8 cellular contexts compared by ENCODE assay signal in the genomic region with DNA sequence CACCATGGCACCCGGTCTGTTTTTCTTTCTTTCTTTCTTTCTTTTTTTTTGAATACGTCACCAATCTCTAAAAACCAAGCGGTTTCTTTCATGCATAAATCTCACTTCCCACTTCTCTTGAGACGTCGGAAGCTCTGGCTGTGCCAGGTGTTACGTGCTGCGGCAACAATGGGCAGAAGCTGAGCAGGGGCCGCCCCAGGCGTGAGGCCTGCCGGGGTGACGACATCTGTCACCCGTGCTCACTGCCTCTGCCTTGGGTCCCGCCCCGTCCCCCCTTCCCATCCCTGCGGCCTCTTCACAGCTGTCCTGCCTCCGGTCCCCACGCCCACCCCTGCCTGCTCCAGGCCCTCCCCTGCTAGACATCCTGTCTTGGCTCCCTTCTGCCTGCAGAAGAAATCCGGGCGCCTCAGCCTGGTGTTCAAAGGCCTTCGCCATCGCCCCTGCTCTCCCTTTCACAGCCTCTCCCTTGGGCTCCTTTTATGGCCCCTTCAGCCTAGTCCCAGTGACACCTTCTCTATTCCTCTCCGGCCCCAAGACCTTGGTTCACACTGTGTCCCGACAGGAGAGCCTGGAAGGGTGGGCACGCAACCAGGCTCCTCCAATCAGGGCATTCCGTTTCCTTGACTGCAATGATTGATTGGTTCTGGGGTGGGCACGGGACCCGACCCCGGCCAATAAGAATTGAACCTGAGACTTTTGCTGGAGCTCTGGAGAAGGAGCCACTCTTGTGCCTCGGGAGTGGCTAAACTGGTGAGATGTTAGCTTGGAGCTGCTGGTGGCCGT. TPM values are rescaled to one million over a fixed set of nuclear protein-coding genes. Genes with fewer than 3 reads are reported as not detected.
DNase-seq lines count a peak whose midpoint lies in the region; ATAC-seq and TF ChIP-seq lines count a peak whose summit lies in the region.

No MANE protein-coding gene starts in this region.

- H3K4me3 Mint-ChIP-seq in neural progenitor cell, result peak overlapping the region; percentile 69

- H3F3A ChIP-seq in neural progenitor cell (ENCODE audit: low read depth), result no peaks in the 10 kb centered on the region

- H3K9ac ChIP-seq in neural progenitor cell (no peak overlapping the region), mammary epithelial cell (ENCODE audit: insufficient read depth, low read length) (no peak overlapping the region)

- H3K36me3 Mint-ChIP-seq in neural progenitor cell, result no peaks in the 10 kb centered on the region

- TF ChIP-seq CTCF in neural progenitor cell (IDR thresholded peaks at IDR 0.05), result no peak
- TF ChIP-seq CTCF in thyroid gland (IDR thresholded peaks at IDR 0.05), result no peak
- TF ChIP-seq CTCF in mammary epithelial cell (conservative IDR thresholded peaks at IDR 0.05 in 1 of 2, IDR thresholded peaks at IDR 0.05 in 1 of 2; ENCODE audit: extremely low read depth in 1 of 2, insufficient read depth in 1 of 2, low read depth in 1 of 2, low read length in 2 of 2), result no peak

- DNase-seq in NCI-H345 (lab: John Stamatoyannopoulos, UW) (peak; percentile 54), neural progenitor cell (ENCODE audit: low spot score) (no peak), thyroid gland (no peak), D341Med (ENCODE audit: low spot score) (no peak), mammary epithelial cell (no peak)
- peak; percentile 71 to 82 for DNase-seq in activated T-cell treated with anti-CD3 and anti-CD28 coated beads, Interleukin-2, amount 50 U/mL, for 48 hours

- H3K36me3 ChIP-seq in neural progenitor cell (no peaks in the 10 kb centered on the region), thyroid gland (no peaks in the 10 kb centered on the region), mammary epithelial cell (ENCODE audit: insufficient read depth, low read length) (no peaks in the 10 kb centered on the region)

- H3K79me2 ChIP-seq in neural progenitor cell (ENCODE audit: low read depth) (no peaks in the 10 kb centered on the region), mammary epithelial cell (ENCODE audit: insufficient read depth, low read length) (no peaks in the 10 kb centered on the region)

- H4K20me1 ChIP-seq in neural progenitor cell (ENCODE audit: low read depth) (no peaks in the 10 kb centered on the region), mammary epithelial cell (ENCODE audit: insufficient read depth, low read length) (no peaks in the 10 kb centered on the region)

- H3K4me2 ChIP-seq in neural progenitor cell, result no peak overlapping the region
- H3K4me2 ChIP-seq in mammary epithelial cell (ENCODE audit: insufficient read depth, low read depth, low read length), result no peak overlapping the region

- 70 to 74% methylated on average over 30 of the region's 30 CpGs for WGBS in thyroid gland, 2 donors
- WGBS in mammary epithelial cell (ENCODE audit: low coverage, missing lambda C conversion rate), result 83% methylated on average over 17 of the region's 30 CpGs

- H3K27me3 ChIP-seq in neural progenitor cell, result no peaks in the 10 kb centered on the region
- no peaks in the 10 kb centered on the region for H3K27me3 ChIP-seq in thyroid gland
- no peaks in the 10 kb centered on the region for H3K27me3 ChIP-seq in mammary epithelial cell (ENCODE audit: insufficient read depth, low read length)

- intact Hi-C loops in thyroid gland (cut with DNase I) (loop anchor here (5.0 kb wide), 1 partner anchor 49 kb away; no protein-coding TSS in a partner anchor), mammary epithelial cell (cut with micrococcal nuclease) (no loop called here)

- ATAC-seq in GM18511 (IDR thresholded peaks at IDR 0.05; ENCODE audit: unreplicated experiment), result peak; percentile 73
- peak; percentile 64 for ATAC-seq in HG02588 (IDR thresholded peaks at IDR 0.05; ENCODE audit: unreplicated experiment)

- no peak overlapping the region for H3K4me3 ChIP-seq in neural progenitor cell
- H3K4me3 ChIP-seq in thyroid gland (replicated peaks in 1 of 3), result no peak overlapping the region
- no peak overlapping the region for H3K4me3 ChIP-seq in mammary epithelial cell (replicated peaks in 1 of 3; ENCODE audit: insufficient read depth in 1 of 3, low read depth in 2 of 3, low read length in 3 of 3)

- no TSS peak for BruUV-seq in mammary epithelial cell (replicated peaks; lab: Mats Ljungman, UMichigan)

- H3K4me1 Mint-ChIP-seq in neural progenitor cell, result peaks cover 7% of the 10 kb centered on the region

- H3K27ac ChIP-seq in neural progenitor cell, result no peak overlapping the region
- no peak overlapping the region for H3K27ac ChIP-seq in thyroid gland
- no peak overlapping the region for H3K27ac ChIP-seq in mammary epithelial cell (ENCODE audit: insufficient read depth, low read depth, low read length)

- TF ChIP-seq POLR2A in thyroid gland (IDR thresholded peaks at IDR 0.05), result no peak

- H2AFZ ChIP-seq in neural progenitor cell (replicated peaks) (no peak overlapping the region), mammary epithelial cell (ENCODE audit: low read depth, low read length) (no peak overlapping the region)

- in situ Hi-C loops in mammary epithelial cell (cut with MboI; ENCODE audit: low sequenced_read_pairs in 2 of 2), result no loop called here

- H3K27me3 Mint-ChIP-seq in neural progenitor cell (ENCODE audit: insufficient read depth, low read depth), result no peaks in the 10 kb centered on the region

- dilution Hi-C loops in mammary epithelial cell (cut with HindIII; ENCODE audit: low sequenced_read_pairs), result no loop called here

- peak overlapping the region; percentile 46 for H3K27ac Mint-ChIP-seq in neural progenitor cell

- H3K4me1 ChIP-seq in neural progenitor cell (no peaks in the 10 kb centered on the region), thyroid gland (no peaks in the 10 kb centered on the region), mammary epithelial cell (ENCODE audit: insufficient read depth, low read length) (no peaks in the 10 kb centered on the region)

- no peaks in the 10 kb centered on the region for H3K9me3 Mint-ChIP-seq in neural progenitor cell

- H3K9me3 ChIP-seq in neural progenitor cell (ENCODE audit: low read depth) (no peaks in the 10 kb centered on the region), thyroid gland (no peaks in the 10 kb centered on the region), mammary epithelial cell (replicated peaks; ENCODE audit: insufficient read depth, low read length) (no peaks in the 10 kb centered on the region)

- CTCF ChIA-PET in mammary epithelial cell (lab: Charles Lee; ENCODE audit: low non-redundant PET), result no interaction called here

RNA-seq across cellular contexts. Expression of gene P2RX1, which starts 4.8 kb away (rescaled TPM):
- total RNA-seq in neural progenitor cell (ENCODE audit: low replicate concordance) (not detected in 2 replicates), thyroid gland (under 1 TPM in 3 of 4 donors, not detected in 1; 0.11 to 0.54 (median 0.21) TPM), mammary epithelial cell (not detected)
- not detected for polyA plus RNA-seq in mammary epithelial cell
- not detected for polyA minus RNA-seq in mammary epithelial cell

RNA-seq across cellular contexts. Expression of gene CAMKK1, which starts 18.6 kb away (rescaled TPM):
- total RNA-seq in neural progenitor cell (ENCODE audit: low replicate concordance), result 2.9 and 6.4 TPM in 2 replicates
- 10 to 100 TPM in 1 of 4 donors, 1 to 10 TPM in 3; 5.9 to 10.1 (median 7.9) TPM for total RNA-seq in thyroid gland
- 1 to 10 TPM; 1.8 to 2.0 TPM for total RNA-seq in mammary epithelial cell
- polyA plus RNA-seq in mammary epithelial cell, result 2.6 TPM
- 5.6 TPM for polyA minus RNA-seq in mammary epithelial cell

RNA-seq across cellular contexts. Expression of gene ATP2A3, which starts 52.8 kb away (rescaled TPM):
- total RNA-seq in neural progenitor cell (ENCODE audit: low replicate concordance) (0.65 and 2.8 TPM in 2 replicates), thyroid gland (10 to 100 TPM in 2 of 4 donors, 1 to 10 TPM in 2; 6.9 to 18.6 (median 9.1) TPM), mammary epithelial cell (under 1 TPM in 1 of 2 donors, not detected in 1; 0.19 TPM)
- not detected for polyA plus RNA-seq in mammary epithelial cell
- polyA minus RNA-seq in mammary epithelial cell, result not detected

Comparison
In these comparisons a context has a peak if more than half of its experiments do, and no peak if none do; other contexts are left out.
1. DNase-seq: peak in NCI-H345 (single experiment) and activated T-cell treated with anti-CD3 and anti-CD28 coated beads, Interleukin-2, amount 50 U/mL, for 48 hours (2 of 2); none in neural progenitor cell (single experiment), thyroid gland (0 of 2), D341Med (single experiment) and mammary epithelial cell (single experiment).